In genomic region chr17:49522329-49522890, GRCh38 we compare ENCODE assay signal across 1 cellular context.
TF ChIP-seq lines count a peak whose summit lies in the region.

No MANE protein-coding gene starts in this region.

TF ChIP-seq in SK-N-SH, 30 proteins besides CTCF, POLR2A, EP300 and RAD21 (continued from another document):
- TF ChIP-seq EZH2phosphoT487 (IDR thresholded peaks at IDR 0.05; ENCODE audit: borderline replicate concordance, low read depth) (no peak), TEAD4 (IDR thresholded peaks at IDR 0.05; ENCODE audit: borderline replicate concordance, insufficient read depth) (no peak), CHD2 (IDR thresholded peaks at IDR 0.05; ENCODE audit: low read length, partially characterized antibody) (no peak), JUND (IDR thresholded peaks at IDR 0.05) (no peak)
